ENCODE assay signal across 7 cellular contexts in the genomic region with DNA sequence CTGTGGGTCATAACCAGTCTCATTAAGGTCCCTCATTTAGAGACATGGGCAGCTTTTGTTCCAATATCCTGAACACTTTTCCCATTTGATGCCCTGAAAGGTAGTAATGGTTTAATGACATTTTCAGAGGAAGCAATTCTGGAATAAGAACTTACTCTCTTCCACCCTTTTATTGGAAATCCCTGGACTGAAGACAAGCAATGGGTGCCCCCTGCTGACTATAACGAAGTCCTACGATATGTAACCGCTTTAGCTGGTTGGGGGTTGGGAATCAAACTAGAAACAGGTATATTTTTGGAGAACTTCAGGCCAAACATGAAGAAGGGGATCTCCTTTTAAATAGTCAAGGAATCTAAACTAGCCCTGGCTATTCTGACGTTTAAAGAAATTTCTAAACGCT. TPM values are rescaled to one million over a fixed set of nuclear protein-coding genes. Genes with fewer than 3 reads are reported as not detected.
DNase-seq lines count a peak whose midpoint lies in the region; ATAC-seq and TF ChIP-seq lines count a peak whose summit lies in the region.

No MANE protein-coding gene starts in this region.

- H3K36me3 ChIP-seq in upper lobe of right lung = peaks cover 93% of the 10 kb centered on the region

- no peaks in the 10 kb centered on the region for H3K9me3 Mint-ChIP-seq in activated T-helper 2 cell treated with anti-CD3 and anti-CD28 coated beads, Interferon-gamma antibody, Interleukin-2, Interleukin-4, amounts not matched to agents 10 μg/mL and 5 μg/mL and 100 μg/mL, durations not matched to agents 14 hours and 24 hours and 36 hours

- H3K9me3 ChIP-seq in upper lobe of right lung = no peaks in the 10 kb centered on the region

- H3K27me3 Mint-ChIP-seq in activated T-helper 2 cell treated with anti-CD3 and anti-CD28 coated beads, Interferon-gamma antibody, Interleukin-2, Interleukin-4, amounts not matched to agents 10 μg/mL and 5 μg/mL and 100 μg/mL, durations not matched to agents 14 hours and 24 hours and 36 hours (ENCODE audit: low read depth) = no peaks in the 10 kb centered on the region

- TF ChIP-seq CTCF in upper lobe of right lung (IDR thresholded peaks at IDR 0.05) = peak; percentile 38

- intact Hi-C loops in activated T-helper 2 cell treated with anti-CD3 and anti-CD28 coated beads, Interferon-gamma antibody, Interleukin-2, Interleukin-4, amounts not matched to agents 10 μg/mL and 5 μg/mL and 100 μg/mL, durations not matched to agents 14 hours and 24 hours and 36 hours (cut with micrococcal nuclease) = loop anchor here (1.0 kb wide), 2 partner anchors 54 to 59 kb away; partner anchors contain the start of gene GDF11
- intact Hi-C loops in upper lobe of right lung (cut with DNase I) = loop anchor here (10.0 kb wide), 1 partner anchor 52 kb away; the partner anchor contains the start of gene GDF11

- no peaks in the 10 kb centered on the region for H3K4me1 ChIP-seq in upper lobe of right lung

- no peak overlapping the region for H3K27ac ChIP-seq in upper lobe of right lung

- peak; percentile 41 for DNase-seq in EL
- peak; percentile 53 to 58 for DNase-seq in Kasumi-1 (lab: John Stamatoyannopoulos, UW)
- DNase-seq in activated T-helper 2 cell treated with anti-CD3 and anti-CD28 coated beads, Interferon-gamma antibody, Interleukin-2, Interleukin-4, amounts not matched to agents 10 μg/mL and 5 μg/mL and 100 μg/mL, durations not matched to agents 14 hours and 24 hours and 36 hours (ENCODE audit: low spot score) = no peak
- DNase-seq in iPS-NIHi11 (ENCODE audit: low spot score) = peak; percentile 39
- DNase-seq in upper lobe of right lung = no peak

- no peaks in the 10 kb centered on the region for H3K27me3 ChIP-seq in upper lobe of right lung

- peaks cover 69% of the 10 kb centered on the region for H3K36me3 Mint-ChIP-seq in activated T-helper 2 cell treated with anti-CD3 and anti-CD28 coated beads, Interferon-gamma antibody, Interleukin-2, Interleukin-4, amounts not matched to agents 10 μg/mL and 5 μg/mL and 100 μg/mL, durations not matched to agents 14 hours and 24 hours and 36 hours (ENCODE audit: low read depth)

- H3K4me3 ChIP-seq in upper lobe of right lung = no peak overlapping the region

- no peak overlapping the region for H3K4me3 Mint-ChIP-seq in activated T-helper 2 cell treated with anti-CD3 and anti-CD28 coated beads, Interferon-gamma antibody, Interleukin-2, Interleukin-4, amounts not matched to agents 10 μg/mL and 5 μg/mL and 100 μg/mL, durations not matched to agents 14 hours and 24 hours and 36 hours (ENCODE audit: low read depth)

- peak overlapping the region; percentile 45 for H3K27ac Mint-ChIP-seq in activated T-helper 2 cell treated with anti-CD3 and anti-CD28 coated beads, Interferon-gamma antibody, Interleukin-2, Interleukin-4, amounts not matched to agents 10 μg/mL and 5 μg/mL and 100 μg/mL, durations not matched to agents 14 hours and 24 hours and 36 hours

- H3K4me1 Mint-ChIP-seq in activated T-helper 2 cell treated with anti-CD3 and anti-CD28 coated beads, Interferon-gamma antibody, Interleukin-2, Interleukin-4, amounts not matched to agents 10 μg/mL and 5 μg/mL and 100 μg/mL, durations not matched to agents 14 hours and 24 hours and 36 hours (ENCODE audit: low read depth) = peaks cover 20% of the 10 kb centered on the region

- ATAC-seq in upper lobe of right lung = peak; percentile 45
- no peak for ATAC-seq in HG03439 (IDR thresholded peaks at IDR 0.05; ENCODE audit: unreplicated experiment)
- no peak for ATAC-seq in GM18907 (IDR thresholded peaks at IDR 0.05; ENCODE audit: unreplicated experiment)

RNA-seq across cellular contexts. Expression of gene SARNP, which starts 20.5 kb away (rescaled TPM):
- total RNA-seq in activated T-helper 2 cell treated with anti-CD3 and anti-CD28 coated beads, Interferon-gamma antibody, Interleukin-2, Interleukin-4, amounts not matched to agents 10 μg/mL and 5 μg/mL and 100 μg/mL, durations not matched to agents 14 hours and 24 hours and 36 hours = 78.3 and 82.2 TPM in 2 replicates
- 43.6 TPM for total RNA-seq in upper lobe of right lung

RNA-seq across cellular contexts. Expression of gene ORMDL2, which starts 20.8 kb away (rescaled TPM):
- total RNA-seq in activated T-helper 2 cell treated with anti-CD3 and anti-CD28 coated beads, Interferon-gamma antibody, Interleukin-2, Interleukin-4, amounts not matched to agents 10 μg/mL and 5 μg/mL and 100 μg/mL, durations not matched to agents 14 hours and 24 hours and 36 hours = 58.6 and 59.2 TPM in 2 replicates
- total RNA-seq in upper lobe of right lung = 49.2 TPM

RNA-seq across cellular contexts. Expression of gene DNAJC14, which starts 32.3 kb away (rescaled TPM):
- 34.8 and 35.2 TPM in 2 replicates for total RNA-seq in activated T-helper 2 cell treated with anti-CD3 and anti-CD28 coated beads, Interferon-gamma antibody, Interleukin-2, Interleukin-4, amounts not matched to agents 10 μg/mL and 5 μg/mL and 100 μg/mL, durations not matched to agents 14 hours and 24 hours and 36 hours
- total RNA-seq in upper lobe of right lung = 42.7 TPM

RNA-seq across cellular contexts. Expression of gene MMP19, which starts 45.7 kb away (rescaled TPM):
- not detected in 2 replicates for total RNA-seq in activated T-helper 2 cell treated with anti-CD3 and anti-CD28 coated beads, Interferon-gamma antibody, Interleukin-2, Interleukin-4, amounts not matched to agents 10 μg/mL and 5 μg/mL and 100 μg/mL, durations not matched to agents 14 hours and 24 hours and 36 hours
- total RNA-seq in upper lobe of right lung = 30.2 TPM

RNA-seq across cellular contexts. Expression of gene GDF11, which starts 54.1 kb away (rescaled TPM):
- 15.3 and 15.4 TPM in 2 replicates for total RNA-seq in activated T-helper 2 cell treated with anti-CD3 and anti-CD28 coated beads, Interferon-gamma antibody, Interleukin-2, Interleukin-4, amounts not matched to agents 10 μg/mL and 5 μg/mL and 100 μg/mL, durations not matched to agents 14 hours and 24 hours and 36 hours
- 5.8 TPM for total RNA-seq in upper lobe of right lung

Comparison
In these comparisons a context has a peak if more than half of its experiments do, and no peak if none do; other contexts are left out.
1. DNase-seq: peak in EL (single experiment), Kasumi-1 (2 of 2) and iPS-NIHi11 (single experiment); none in activated T-helper 2 cell treated with anti-CD3 and anti-CD28 coated beads, Interferon-gamma antibody, Interleukin-2, Interleukin-4, amounts not matched to agents 10 μg/mL and 5 μg/mL and 100 μg/mL, durations not matched to agents 14 hours and 24 hours and 36 hours (single experiment) and upper lobe of right lung (single experiment).